35 cellular contexts compared by ENCODE assay signal in genomic region chr11:11143849-11144248, GRCh38.
"Had no signal": no experiment of that assay in that cellular context is flagged by ENCODE, and none has a peak within 500 bp of the region (broad histone marks: within the 10 kb centered on the region; RNA-seq: fewer than 3 reads in every experiment).

No MANE protein-coding gene starts in this region.

- DNase-seq: activated B cell treated with CpG ODN at 0.5 μM for 24 hours; activated CD4-positive, alpha-beta memory T cell treated with anti-CD3 and anti-CD28 coated beads, Interleukin-2, amount 10 ng/mL, durations not matched to agents 7 days and 5 days; activated CD4-positive, alpha-beta T cell treated with anti-CD3 and anti-CD28 coated beads for 48 hours; activated CD4-positive, CD25-positive, alpha-beta regulatory T cell treated with anti-CD3 and anti-CD28 coated beads, Interleukin-2, amount 50 U/mL, for 72 hours; activated CD8-positive, alpha-beta memory T cell treated with anti-CD3 and anti-CD28 coated beads for 24 hours; activated CD8-positive, alpha-beta memory T cell treated with anti-CD3 and anti-CD28 coated beads, Interleukin-2, amount 10 ng/mL, durations not matched to agents 7 days and 5 days; activated CD8-positive, alpha-beta memory T cell treated with anti-CD3 and anti-CD28 coated beads, Interleukin-2, amount 50 U/mL, for 48 hours; activated effector memory CD4-positive, alpha-beta T cell treated with Interleukin-2 at 50 U/mL for 16 hours; activated naive CD4-positive, alpha-beta T cell treated with anti-CD3 and anti-CD28 coated beads, Interleukin-2, amount 10 ng/mL, durations not matched to agents 7 days and 5 days; activated naive CD8-positive, alpha-beta T cell treated with anti-CD3 and anti-CD28 coated beads, Interleukin-2, amount 50 U/mL, for 24 hours; activated T-cell treated with anti-CD3 and anti-CD28 coated beads, Interleukin-2, amount 50 U/mL, for 48 hours; aorta; NCI-H1092 treated with DMSO at 0.1 percent for 48 hours; NCI-H1417; NCI-H146; NCI-H187; NCI-H2029 treated with DMSO at 0.1 percent for 48 hours; NCI-H2107; NCI-H2171; NCI-H510A; NCI-H526; NCI-H748 treated with DMSO at 0.1 percent for 48 hours; NK-92 treated with Interleukin-12 subunit alpha and Interleukin-12 subunit beta, amount 100 ng/mL, for 24 hours; PC-3; SIG-M5; T-cell; T-helper 2 cell; T-helper 9 cell had no signal

- H3K27me3 ChIP-seq: cardiac muscle cell had no signal

- H3K27ac ChIP-seq: cardiac muscle cell, RWPE1, VCaP had no signal

- H3K27me3 Mint-ChIP-seq: activated CD4-positive, alpha-beta memory T cell treated with anti-CD3 and anti-CD28 coated beads, Interleukin-2, amount 10 ng/mL, durations not matched to agents 7 days and 5 days; activated CD8-positive, alpha-beta memory T cell treated with anti-CD3 and anti-CD28 coated beads, Interleukin-2, amount 10 ng/mL, durations not matched to agents 7 days and 5 days; activated naive CD8-positive, alpha-beta T cell; activated naive CD8-positive, alpha-beta T cell treated with anti-CD3 and anti-CD28 coated beads, Interleukin-2, amount 50 U/mL, for 24 hours; central memory CD8-positive, alpha-beta T cell; T-cell had no signal

- H3K4me3 ChIP-seq: cardiac muscle cell had no signal

- H3K36me3 ChIP-seq: cardiac muscle cell had no signal

- H3K4me1 Mint-ChIP-seq: activated B cell treated with CpG ODN at 0.5 μM for 24 hours had no signal

- H3K9me3 Mint-ChIP-seq: activated B cell treated with CpG ODN at 0.5 μM for 24 hours; activated CD4-positive, alpha-beta memory T cell treated with anti-CD3 and anti-CD28 coated beads, Interleukin-2, amount 10 ng/mL, durations not matched to agents 7 days and 5 days; activated naive CD4-positive, alpha-beta T cell treated with anti-CD3 and anti-CD28 coated beads, Interleukin-2, amount 10 ng/mL, durations not matched to agents 7 days and 5 days; central memory CD8-positive, alpha-beta T cell; T-cell had no signal

- ATAC-seq: activated CD8-positive, alpha-beta memory T cell treated with anti-CD3 and anti-CD28 coated beads, Interleukin-2, amount 10 ng/mL, durations not matched to agents 7 days and 5 days; activated naive CD8-positive, alpha-beta T cell treated with anti-CD3 and anti-CD28 coated beads, Interleukin-2, amount 50 U/mL, for 24 hours; PC-3; Right ventricle myocardium inferior; SK-N-SH treated with all-trans-retinoic acid at 6 μM for 48 hours; T-cell had no signal

- H3K36me3 Mint-ChIP-seq: activated CD8-positive, alpha-beta memory T cell treated with anti-CD3 and anti-CD28 coated beads, Interleukin-2, amount 10 ng/mL, durations not matched to agents 7 days and 5 days had no signal

- H3K27ac Mint-ChIP-seq: activated B cell treated with CpG ODN at 0.5 μM for 24 hours; activated CD4-positive, alpha-beta memory T cell treated with anti-CD3 and anti-CD28 coated beads, Interleukin-2, amount 10 ng/mL, durations not matched to agents 7 days and 5 days; activated CD8-positive, alpha-beta memory T cell treated with anti-CD3 and anti-CD28 coated beads, Interleukin-2, amount 10 ng/mL, durations not matched to agents 7 days and 5 days; activated naive CD4-positive, alpha-beta T cell treated with anti-CD3 and anti-CD28 coated beads, Interleukin-2, amount 10 ng/mL, durations not matched to agents 7 days and 5 days; activated naive CD8-positive, alpha-beta T cell; activated naive CD8-positive, alpha-beta T cell treated with anti-CD3 and anti-CD28 coated beads, Interleukin-2, amount 50 U/mL, for 24 hours; T-cell had no signal

- H3K4me3 Mint-ChIP-seq: activated B cell treated with CpG ODN at 0.5 μM for 24 hours; activated CD4-positive, alpha-beta memory T cell treated with anti-CD3 and anti-CD28 coated beads, Interleukin-2, amount 10 ng/mL, durations not matched to agents 7 days and 5 days; activated CD8-positive, alpha-beta memory T cell treated with anti-CD3 and anti-CD28 coated beads, Interleukin-2, amount 10 ng/mL, durations not matched to agents 7 days and 5 days; activated naive CD4-positive, alpha-beta T cell treated with anti-CD3 and anti-CD28 coated beads, Interleukin-2, amount 10 ng/mL, durations not matched to agents 7 days and 5 days; activated naive CD8-positive, alpha-beta T cell; activated naive CD8-positive, alpha-beta T cell treated with anti-CD3 and anti-CD28 coated beads, Interleukin-2, amount 50 U/mL, for 24 hours; central memory CD8-positive, alpha-beta T cell; T-cell had no signal
